Comparison of ENCODE assay signal across 8 cellular contexts in genomic region chr15:45634442-45635190, GRCh38. TPM values are rescaled to one million over a fixed set of nuclear protein-coding genes. Genes with fewer than 3 reads are reported as not detected.
A peak's percentile ranks its signal among the peaks of the same experiment; 100 is the strongest.
DNase-seq lines count a peak whose midpoint lies in the region; ATAC-seq and TF ChIP-seq lines count a peak whose summit lies in the region.

SQOR (plus strand) TSS chr15:45635029; CDS start chr15:45658924, 23,895 bp downstream.

- intact Hi-C loops in left ventricle myocardium inferior (cut with micrococcal nuclease) (no loop called here), aorta (cut with DNase I) (loop anchor here in 1 of 2 donors (2.0 to 10.0 kb wide), 3 partner anchors 47 to 430 kb away; partner anchors contain the start of gene BLOC1S6)

- H3K4me3 ChIP-seq in left ventricle myocardium inferior = peak within 1 kb of the TSS; percentile 84
- peak within 1 kb of the TSS; percentile 85 for H3K4me3 ChIP-seq in rectal smooth muscle tissue (ENCODE audit: low read length)
- H3K4me3 ChIP-seq in aorta (ENCODE audit: low read length in 2 of 2) = peak within 1 kb of the TSS; percentile 61

- H3K4me1 Mint-ChIP-seq in activated naive CD8-positive, alpha-beta T cell treated with anti-CD3 and anti-CD28 coated beads, Interleukin-2, amount 50 U/mL, for 24 hours = peaks cover 44% of the 10 kb centered on the region

- H3K27me3 ChIP-seq in left ventricle myocardium inferior (ENCODE audit: low read depth) (no peaks in the 10 kb centered on the region), rectal smooth muscle tissue (ENCODE audit: control insufficient read depth, insufficient read depth, low read length) (no peaks in the 10 kb centered on the region), aorta (ENCODE audit: control insufficient read depth in 1 of 2, insufficient read depth in 2 of 2, low read length in 1 of 2) (no peaks in the 10 kb centered on the region)

- peak within 1 kb of the TSS; percentile 86 for H3K27ac Mint-ChIP-seq in activated naive CD8-positive, alpha-beta T cell treated with anti-CD3 and anti-CD28 coated beads, Interleukin-2, amount 50 U/mL, for 24 hours

- DNase-seq in GM19240 (ENCODE audit: insufficient read length, low spot score) = peak; percentile 39
- peak; percentile 77 for DNase-seq in SKM-1 treated with dmso at 0.1 percent for 144 hours (lab: John Stamatoyannopoulos, UW; ENCODE audit: unreplicated experiment)
- peak; percentile 77 for DNase-seq in activated naive CD8-positive, alpha-beta T cell treated with anti-CD3 and anti-CD28 coated beads, Interleukin-2, amount 50 U/mL, for 24 hours
- peak; percentile 85 for DNase-seq in left ventricle myocardium inferior
- DNase-seq in aorta = peak; percentile 94

- ATAC-seq in HG03442 (IDR thresholded peaks at IDR 0.05; ENCODE audit: unreplicated experiment) = peak; percentile 73
- ATAC-seq in activated naive CD8-positive, alpha-beta T cell treated with anti-CD3 and anti-CD28 coated beads, Interleukin-2, amount 50 U/mL, for 24 hours = peak; percentile 72
- ATAC-seq in aorta (ENCODE audit: low FRiP score) = peak; percentile 92

- H3K27ac ChIP-seq in C4-2B (peak within 1 kb of the TSS; percentile 75), left ventricle myocardium inferior (replicated peaks) (peak within 1 kb of the TSS; percentile 95), rectal smooth muscle tissue (ENCODE audit: low read depth, low read length) (peak within 1 kb of the TSS; percentile 94), aorta (ENCODE audit: low read depth in 1 of 2, low read length in 2 of 2) (peak within 1 kb of the TSS; percentile 10 to 83)

- peaks cover 14% of the 10 kb centered on the region for H3K36me3 Mint-ChIP-seq in activated naive CD8-positive, alpha-beta T cell treated with anti-CD3 and anti-CD28 coated beads, Interleukin-2, amount 50 U/mL, for 24 hours (ENCODE audit: low read depth)

- TF ChIP-seq CTCF in C4-2B (conservative IDR thresholded peaks at IDR 0.05) (no peak), left ventricle myocardium inferior (IDR thresholded peaks at IDR 0.05; ENCODE audit: borderline replicate concordance) (no peak)

- H3K27me3 Mint-ChIP-seq in activated naive CD8-positive, alpha-beta T cell treated with anti-CD3 and anti-CD28 coated beads, Interleukin-2, amount 50 U/mL, for 24 hours = no peaks in the 10 kb centered on the region

- H3K9me3 ChIP-seq in left ventricle myocardium inferior (replicated peaks) (no peaks in the 10 kb centered on the region), aorta (ENCODE audit: control insufficient read depth, low read length) (no peaks in the 10 kb centered on the region)

- peak within 1 kb of the TSS; percentile 95 for H3K9ac ChIP-seq in rectal smooth muscle tissue (ENCODE audit: low read length)

- H3K36me3 ChIP-seq in left ventricle myocardium inferior (no peaks in the 10 kb centered on the region), rectal smooth muscle tissue (ENCODE audit: control insufficient read depth, insufficient read depth, low read length) (no peaks in the 10 kb centered on the region), aorta (ENCODE audit: control insufficient read depth in 1 of 2, insufficient read depth in 2 of 2, low read length in 1 of 2) (no peaks in the 10 kb centered on the region)

- H3K4me1 ChIP-seq in left ventricle myocardium inferior = peaks cover 49% of the 10 kb centered on the region
- peaks cover 15% of the 10 kb centered on the region for H3K4me1 ChIP-seq in rectal smooth muscle tissue (ENCODE audit: control insufficient read depth, insufficient read depth, low read length)
- H3K4me1 ChIP-seq in aorta (ENCODE audit: control insufficient read depth in 1 of 2, insufficient read depth in 2 of 2, low read length in 2 of 2) = peaks cover 3 to 5% of the 10 kb centered on the region in 2 donors

- H3K9me3 Mint-ChIP-seq in activated naive CD8-positive, alpha-beta T cell treated with anti-CD3 and anti-CD28 coated beads, Interleukin-2, amount 50 U/mL, for 24 hours = no peaks in the 10 kb centered on the region

- 2% methylated on average over 48 to 53 of the region's 53 CpGs for WGBS in aorta, 2 donors

- H3K4me3 Mint-ChIP-seq in activated naive CD8-positive, alpha-beta T cell treated with anti-CD3 and anti-CD28 coated beads, Interleukin-2, amount 50 U/mL, for 24 hours = peak within 1 kb of the TSS; percentile 98

RNA-seq across cellular contexts. Expression of gene SQOR, which starts in this region (rescaled TPM):
- total RNA-seq in left ventricle myocardium inferior = 16.5 TPM
- total RNA-seq in aorta = 10 to 100 TPM; 44.5 to 49.3 TPM
- 10 to 100 TPM; 52.8 to 65.0 TPM for polyA plus RNA-seq in aorta

Comparison
In these comparisons a context has a peak if more than half of its experiments do, and no peak if none do; other contexts are left out.
1. Peak in every context shown above with its lines: DNase-seq, ATAC-seq, H3K4me3 ChIP-seq and H3K27ac ChIP-seq.
2. DNase-seq: peak in every context shown above with its lines; median percentile 94 in aorta; 85 in left ventricle myocardium inferior; 77 in SKM-1 treated with dmso at 0.1 percent for 144 hours; 77 in activated naive CD8-positive, alpha-beta T cell treated with anti-CD3 and anti-CD28 coated beads, Interleukin-2, amount 50 U/mL, for 24 hours; 39 in GM19240.